Comparison of ENCODE assay signal across 19 cellular contexts in genomic region chr16:70674221-70675014, GRCh38. TPM values are rescaled to one million over a fixed set of nuclear protein-coding genes. Genes with fewer than 3 reads are reported as not detected.
"Had no signal": no experiment of that assay in that cellular context is flagged by ENCODE, and none has a peak within 500 bp of the region (broad histone marks: within the 10 kb centered on the region; RNA-seq: fewer than 3 reads in every experiment).

No MANE protein-coding gene starts in this region.

- H3K4me3 Mint-ChIP-seq: activated CD4-positive, alpha-beta T cell treated with anti-CD3 and anti-CD28 coated beads, Interleukin-2, amount 10 ng/mL, durations not matched to agents 24 days and 14 days; activated CD8-positive, alpha-beta T cell treated with anti-CD3 and anti-CD28 coated beads for 36 hours; central memory CD8-positive, alpha-beta T cell; natural killer cell treated with Interleukin-12 subunit alpha and Interleukin-12 subunit beta and Interleukin-15 and Interleukin-18, amount 100 ng/mL, for 72 hours; stimulated activated memory B cell treated with anti-CD40 and anti-IgM and Interleukin-4, amounts not matched to agents 10 μg/mL and 1 μg/mL and 100 μg/mL, for 72 hours had no signal

- H3K4me3 ChIP-seq: gastrocnemius medialis, heart left ventricle, testis, upper lobe of left lung had no signal

- DNase-seq: activated CD4-positive, alpha-beta T cell treated with anti-CD3 and anti-CD28 coated beads, Interleukin-2, amount 10 ng/mL, durations not matched to agents 24 days and 14 days; activated CD8-positive, alpha-beta T cell treated with anti-CD3 and anti-CD28 coated beads for 36 hours; activated naive CD4-positive, alpha-beta T cell treated with Interleukin-2 at 50 U/mL for 16 hours; activated T-cell treated with anti-CD3 and anti-CD28 coated beads, Interleukin-2, amount 50 U/mL, for 1 hour; anterior cingulate cortex; brain microvascular endothelial cell; cortex of kidney; effector CD4-positive, alpha-beta T cell; gastrocnemius medialis; stimulated activated CD4-positive, alpha-beta T cell treated with anti-CD3 and anti-CD28 coated beads, Interleukin-4, amount 100 ng/mL, for 4 hours; T1000; testis; upper lobe of left lung had no signal

- H3K9me3 ChIP-seq: gastrocnemius medialis, heart left ventricle, testis, upper lobe of left lung had no signal

- H3K27ac Mint-ChIP-seq: activated CD4-positive, alpha-beta T cell treated with anti-CD3 and anti-CD28 coated beads, Interleukin-2, amount 10 ng/mL, durations not matched to agents 24 days and 14 days; activated T-helper 2 cell treated with anti-CD3 and anti-CD28 coated beads, Interferon-gamma antibody, Interleukin-2, Interleukin-4, amounts not matched to agents 10 μg/mL and 5 μg/mL and 100 μg/mL, durations not matched to agents 14 hours and 24 hours and 36 hours; natural killer cell treated with Interleukin-12 subunit alpha and Interleukin-12 subunit beta and Interleukin-15 and Interleukin-18, amount 100 ng/mL, for 72 hours; stimulated activated memory B cell treated with anti-CD40 and anti-IgM and Interleukin-4, amounts not matched to agents 10 μg/mL and 1 μg/mL and 100 μg/mL, for 72 hours had no signal

- H3K27me3 Mint-ChIP-seq: activated CD4-positive, alpha-beta T cell treated with anti-CD3 and anti-CD28 coated beads, Interleukin-2, amount 10 ng/mL, durations not matched to agents 24 days and 14 days; activated CD8-positive, alpha-beta T cell treated with anti-CD3 and anti-CD28 coated beads for 36 hours; central memory CD8-positive, alpha-beta T cell; natural killer cell treated with Interleukin-12 subunit alpha and Interleukin-12 subunit beta and Interleukin-15 and Interleukin-18, amount 100 ng/mL, for 72 hours; stimulated activated memory B cell treated with anti-CD40 and anti-IgM and Interleukin-4, amounts not matched to agents 10 μg/mL and 1 μg/mL and 100 μg/mL, for 72 hours had no signal

- ATAC-seq: activated CD8-positive, alpha-beta T cell treated with anti-CD3 and anti-CD28 coated beads for 36 hours; gastrocnemius medialis; heart left ventricle; sciatic nerve; stimulated activated memory B cell treated with anti-CD40 and anti-IgM and Interleukin-4, amounts not matched to agents 10 μg/mL and 1 μg/mL and 100 μg/mL, for 72 hours had no signal

- H3K4me1 Mint-ChIP-seq: stimulated activated memory B cell treated with anti-CD40 and anti-IgM and Interleukin-4, amounts not matched to agents 10 μg/mL and 1 μg/mL and 100 μg/mL, for 72 hours had no signal

- H3K36me3 Mint-ChIP-seq: natural killer cell treated with Interleukin-12 subunit alpha and Interleukin-12 subunit beta and Interleukin-15 and Interleukin-18, amount 100 ng/mL, for 72 hours had no signal

- H3K27ac ChIP-seq: brain microvascular endothelial cell, testis, upper lobe of left lung had no signal

- H3K4me1 ChIP-seq: testis had no signal

- H3K9me3 Mint-ChIP-seq: activated CD4-positive, alpha-beta T cell treated with anti-CD3 and anti-CD28 coated beads, Interleukin-2, amount 10 ng/mL, durations not matched to agents 24 days and 14 days; activated CD8-positive, alpha-beta T cell treated with anti-CD3 and anti-CD28 coated beads for 36 hours; activated T-helper 2 cell treated with anti-CD3 and anti-CD28 coated beads, Interferon-gamma antibody, Interleukin-2, Interleukin-4, amounts not matched to agents 10 μg/mL and 5 μg/mL and 100 μg/mL, durations not matched to agents 14 hours and 24 hours and 36 hours; central memory CD8-positive, alpha-beta T cell; natural killer cell treated with Interleukin-12 subunit alpha and Interleukin-12 subunit beta and Interleukin-15 and Interleukin-18, amount 100 ng/mL, for 72 hours; stimulated activated memory B cell treated with anti-CD40 and anti-IgM and Interleukin-4, amounts not matched to agents 10 μg/mL and 1 μg/mL and 100 μg/mL, for 72 hours had no signal

RNA-seq across cellular contexts. Expression of gene IL34, which starts 28.1 kb away (rescaled TPM):
- total RNA-seq: activated CD8-positive, alpha-beta T cell treated with anti-CD3 and anti-CD28 coated beads for 36 hours; activated T-helper 2 cell treated with anti-CD3 and anti-CD28 coated beads, Interferon-gamma antibody, Interleukin-2, Interleukin-4, amounts not matched to agents 10 μg/mL and 5 μg/mL and 100 μg/mL, durations not matched to agents 14 hours and 24 hours and 36 hours had no signal
